ENCODE assay signal across 8 cellular contexts in genomic region chr15:67076147-67076843, GRCh38. TPM values are rescaled to one million over a fixed set of nuclear protein-coding genes. Genes with fewer than 3 reads are reported as not detected.
DNase-seq lines count a peak whose midpoint lies in the region; ATAC-seq and TF ChIP-seq lines count a peak whose summit lies in the region.

No MANE protein-coding gene starts in this region.

- H2AFZ ChIP-seq in Karpas-422 (ENCODE audit: low read length) = no peak overlapping the region

- H4K20me1 ChIP-seq in Karpas-422 (ENCODE audit: insufficient read depth, low read depth, low read length) = peaks cover 3% of the 10 kb centered on the region; the same call in 1 of the 2 replicates

- H3K4me3 ChIP-seq in Karpas-422 (ENCODE audit: low read length) = peak overlapping the region; percentile 42; the same call in 1 of the 2 replicates
- H3K4me3 ChIP-seq in psoas muscle = no peak overlapping the region

- H3K4me1 ChIP-seq in Karpas-422 (ENCODE audit: low read length) (peaks cover 79% of the 10 kb centered on the region), psoas muscle (peaks cover 90% of the 10 kb centered on the region)

- H3K27ac ChIP-seq in Karpas-422 (ENCODE audit: low read length) (peak overlapping the region; percentile 67), psoas muscle (peak overlapping the region; percentile 84)

- peak overlapping the region; percentile 44 for H3K9ac ChIP-seq in Karpas-422 (ENCODE audit: low read length)

- no peaks in the 10 kb centered on the region for H3K27me3 ChIP-seq in Karpas-422 (ENCODE audit: low read length)
- no peaks in the 10 kb centered on the region for H3K27me3 ChIP-seq in psoas muscle (ENCODE audit: insufficient read depth in 3 of 3, low read length in 2 of 3)

- 70 to 81% (median 74%) methylated on average over 13 of the region's 13 CpGs for WGBS in psoas muscle, 3 donors

- H3K4me2 ChIP-seq in Karpas-422 (ENCODE audit: low read depth, low read length, poor library complexity, severe bottlenecking) = peak overlapping the region; percentile 70

- intact Hi-C loops in psoas muscle (cut with DNase I) = loop anchor here in 1 of 2 donors (10.0 kb wide), 1 partner anchor 1199 kb away; the partner anchor contains the start of gene FEM1B

- DNase-seq in Karpas-422 (peak; percentile 92), amniotic epithelial cell (ENCODE audit: low read depth) (peak; percentile 90), psoas muscle (peak; percentile 46 to 57), foreskin melanocyte (no peak), DMS53 treated with DMSO at 0.1 percent for 48 hours (lab: John Stamatoyannopoulos, UW; ENCODE audit: unreplicated experiment) (no peak), NCI-H187 treated with DMSO at 0.1 percent for 48 hours (lab: John Stamatoyannopoulos, UW) (no peak)

- ATAC-seq in GM19351 (IDR thresholded peaks at IDR 0.05; ENCODE audit: unreplicated experiment) = peak; percentile 54
- ATAC-seq in psoas muscle = no peak
- no peak for ATAC-seq in HG02970 (IDR thresholded peaks at IDR 0.05; ENCODE audit: low FRiP score, unreplicated experiment)

- no peaks in the 10 kb centered on the region for H3K9me2 ChIP-seq in Karpas-422 (replicated peaks; ENCODE audit: insufficient read depth, low read length)

- H3K9me3 ChIP-seq in Karpas-422 (ENCODE audit: low read length) = no peaks in the 10 kb centered on the region
- no peaks in the 10 kb centered on the region for H3K9me3 ChIP-seq in psoas muscle

- H3K79me2 ChIP-seq in Karpas-422 (ENCODE audit: low read length) = no peaks in the 10 kb centered on the region

- no peak for TF ChIP-seq CTCF in psoas muscle (IDR thresholded peaks at IDR 0.05)

- H3K36me3 ChIP-seq in Karpas-422 (ENCODE audit: insufficient read depth, low read length) = no peaks in the 10 kb centered on the region
- no peaks in the 10 kb centered on the region for H3K36me3 ChIP-seq in psoas muscle (ENCODE audit: insufficient read depth in 1 of 2, low read depth in 1 of 2)

RNA-seq across cellular contexts. Expression of gene SMAD3, which starts 10.9 kb away (rescaled TPM):
- total RNA-seq in Karpas-422 (2014; rRNA removed; shearing (Covaris generic); ENCODE audit: low replicate concordance) = 12.8 and 27.7 TPM in 2 replicates
- total RNA-seq in psoas muscle = 10 to 100 TPM; 25.7 to 47.6 (median 44.0) TPM
- 10 to 100 TPM in 2 of 3 donors, 1 to 10 TPM in 1; 2.9 to 29.3 (median 20.3) TPM for polyA plus RNA-seq in psoas muscle

Comparison
In these comparisons a context has a peak if more than half of its experiments do, and no peak if none do; other contexts are left out.
1. DNase-seq: peak in Karpas-422 (single experiment), amniotic epithelial cell (single experiment) and psoas muscle (2 of 2); none in foreskin melanocyte (single experiment), DMS53 treated with DMSO at 0.1 percent for 48 hours (single experiment) and NCI-H187 treated with DMSO at 0.1 percent for 48 hours (single experiment).